9 cellular contexts compared by ENCODE assay signal in the genomic region with DNA sequence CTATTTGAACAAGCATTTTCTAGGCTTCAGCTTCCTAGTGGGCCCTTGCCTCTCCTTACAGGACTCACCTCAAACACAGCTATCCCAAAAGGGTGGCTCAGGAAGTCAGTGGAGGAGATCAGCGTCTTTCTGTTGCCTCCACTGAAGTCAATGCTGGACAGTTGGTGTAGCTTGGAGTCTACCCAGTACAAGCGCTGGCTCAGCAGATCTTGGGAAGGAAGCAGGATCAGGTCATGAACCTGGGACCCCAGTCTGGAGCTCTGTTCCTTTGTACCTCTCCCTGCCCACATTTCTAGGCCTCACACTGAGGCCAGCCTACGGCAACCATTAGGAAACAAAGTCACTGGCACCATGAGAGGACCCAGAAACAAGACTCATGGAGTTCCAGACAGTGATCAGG.
"Had no signal": no experiment of that assay in that cellular context is flagged by ENCODE, and none has a peak within 500 bp of the region (broad histone marks: within the 10 kb centered on the region; RNA-seq: fewer than 3 reads in every experiment).

No MANE protein-coding gene starts in this region.

- H3K9ac ChIP-seq: KMS-11 had no signal

- H3K4me3 ChIP-seq: GM23338 had no signal

- H3K27ac ChIP-seq: KMS-11 had no signal

- FAIRE-seq: H1, H54, HTR-8/SVneo had no signal

- ATAC-seq: GM23338, HCT116 had no signal

- H2AFZ ChIP-seq: GM23338 had no signal

- DNase-seq: H9, HFFc6, KBM-7 had no signal

- H3K4me2 ChIP-seq: GM23338, KMS-11 had no signal
